ENCODE assay signal across 1 cellular context in genomic region chr12:49296836-49297694, GRCh38.
TF ChIP-seq lines count a peak whose summit lies in the region.

No MANE protein-coding gene starts in this region.

TF ChIP-seq in HepG2, 621 proteins besides CTCF, POLR2A, EP300 and RAD21 (continued from another document and continues in another):
- TF ChIP-seq EED (CRISPR knock-in tag; IDR thresholded peaks at IDR 0.05), result peak; percentile 75; the same call in 1 of the 2 replicates
- TF ChIP-seq ZNF512 (CRISPR knock-in tag; IDR thresholded peaks at IDR 0.05), result no peak
- no peak for TF ChIP-seq ARNTL (CRISPR knock-in tag; IDR thresholded peaks at IDR 0.05)
- TF ChIP-seq HOXD1 (CRISPR knock-in tag; IDR thresholded peaks at IDR 0.05), result 0 out of 2 replicates have a peak, but pooled peaks have one; percentile 40
- no peak for TF ChIP-seq ZNF12 (CRISPR knock-in tag; IDR thresholded peaks at IDR 0.05)
- TF ChIP-seq FOXO4 (CRISPR knock-in tag; conservative IDR thresholded peaks at IDR 0.05), result no peak
- no peak for TF ChIP-seq SNAPC4 (CRISPR knock-in tag; IDR thresholded peaks at IDR 0.05)
- no peak for TF ChIP-seq ATF5 (CRISPR knock-in tag; IDR thresholded peaks at IDR 0.05; ENCODE audit: low read depth)
- TF ChIP-seq IKZF5 (CRISPR knock-in tag; IDR thresholded peaks at IDR 0.05), result 0 out of 2 replicates have a peak, but pooled peaks have one; percentile 31
- TF ChIP-seq SIN3A (IDR thresholded peaks at IDR 0.05; ENCODE audit: borderline replicate concordance, low read depth, low read length), result no peak
- peak; percentile 45; the same call in 1 of the 2 replicates for TF ChIP-seq ZNF687 (CRISPR knock-in tag; IDR thresholded peaks at IDR 0.05)
- TF ChIP-seq ZNF275 (CRISPR knock-in tag; IDR thresholded peaks at IDR 0.05; ENCODE audit: borderline replicate concordance), result no peak
- TF ChIP-seq ZNF530 (CRISPR knock-in tag; IDR thresholded peaks at IDR 0.05; ENCODE audit: low read depth), result no peak
- TF ChIP-seq ZBTB14 (CRISPR knock-in tag; IDR thresholded peaks at IDR 0.05), result no peak
- 0 out of 2 replicates have a peak, but pooled peaks have one; percentile 53 for TF ChIP-seq ZNF253 (CRISPR knock-in tag; IDR thresholded peaks at IDR 0.05; ENCODE audit: borderline replicate concordance)
- no peak for TF ChIP-seq POGZ (CRISPR knock-in tag; IDR thresholded peaks at IDR 0.05)
- TF ChIP-seq ATF4 (CRISPR knock-in tag; IDR thresholded peaks at IDR 0.05), result no peak
- TF ChIP-seq ZSCAN25 (CRISPR knock-in tag; IDR thresholded peaks at IDR 0.05), result no peak
- no peak for TF ChIP-seq DRAP1 (CRISPR knock-in tag; IDR thresholded peaks at IDR 0.05)
- TF ChIP-seq ZNF800 (CRISPR knock-in tag; IDR thresholded peaks at IDR 0.05), result peak; percentile 86; the same call in 1 of the 2 replicates
- TF ChIP-seq BCL3 (CRISPR knock-in tag; IDR thresholded peaks at IDR 0.05), result no peak
- TF ChIP-seq ZNF576 (CRISPR knock-in tag; IDR thresholded peaks at IDR 0.05), result no peak; the same call in 1 of the 2 replicates
- TF ChIP-seq IKZF1 (IDR thresholded peaks at IDR 0.05), result no peak
- no peak for TF ChIP-seq GZF1 (CRISPR knock-in tag; IDR thresholded peaks at IDR 0.05)
- no peak for TF ChIP-seq CREB3 (CRISPR knock-in tag; IDR thresholded peaks at IDR 0.05)
- no peak for TF ChIP-seq FOSL1 (CRISPR knock-in tag; IDR thresholded peaks at IDR 0.05; ENCODE audit: borderline replicate concordance)
